Comparison of ENCODE assay signal across 1 cellular context in the genomic region with DNA sequence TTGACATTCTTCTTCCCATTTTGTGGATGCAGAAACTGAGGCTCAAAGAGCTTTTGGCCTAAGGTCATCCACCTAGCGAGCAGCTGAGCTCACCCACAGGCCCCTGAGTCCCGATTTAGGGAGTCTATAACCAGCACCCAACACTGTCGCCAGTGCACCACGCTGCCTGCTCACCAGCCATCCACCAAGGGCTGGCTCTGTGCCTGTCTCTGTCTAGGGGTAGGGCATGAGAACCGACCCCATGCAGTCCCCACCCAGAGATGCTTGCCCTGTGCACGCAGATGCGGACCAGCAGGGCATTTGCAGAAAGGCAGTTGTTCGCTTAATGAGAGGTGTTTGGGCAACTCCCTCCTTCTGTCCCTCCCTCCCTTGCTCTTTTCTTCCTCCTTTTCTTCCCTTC.
TF ChIP-seq lines count a peak whose summit lies in the region.

No MANE protein-coding gene starts in this region.

TF ChIP-seq in H1, 55 proteins besides CTCF, POLR2A, EP300 and RAD21:
- TF ChIP-seq CEBPB (IDR thresholded peaks at IDR 0.05; ENCODE audit: low read depth, low read length) (no peak), CREB1 (IDR thresholded peaks at IDR 0.05) (no peak), CBX5 (IDR thresholded peaks at IDR 0.05; ENCODE audit: low read depth, low read length) (no peak), KDM1A (IDR thresholded peaks at IDR 0.05; ENCODE audit: borderline replicate concordance, low read length) (peak; percentile 42; the same call in 1 of the 2 replicates)
